8 cellular contexts compared by ENCODE assay signal in genomic region chr15:45377630-45378148, GRCh38. TPM values are rescaled to one million over a fixed set of nuclear protein-coding genes. Genes with fewer than 3 reads are reported as not detected.
DNase-seq lines count a peak whose midpoint lies in the region; ATAC-seq lines count a peak whose summit lies in the region.

No MANE protein-coding gene starts in this region.

- peaks cover 53% of the 10 kb centered on the region for H3K27me3 Mint-ChIP-seq in activated CD4-positive, alpha-beta T cell treated with anti-CD3 and anti-CD28 coated beads, Interleukin-2, amount 10 ng/mL, durations not matched to agents 7 days and 5 days
- H3K27me3 Mint-ChIP-seq in activated T-helper 2 cell treated with anti-CD3 and anti-CD28 coated beads, Interferon-gamma antibody, Interleukin-2, Interleukin-4, amounts not matched to agents 10 μg/mL and 5 μg/mL and 100 μg/mL, durations not matched to agents 14 hours and 24 hours and 36 hours (ENCODE audit: low read depth): peaks cover 73% of the 10 kb centered on the region

- peaks cover 14% of the 10 kb centered on the region for H3K4me1 Mint-ChIP-seq in activated CD4-positive, alpha-beta T cell treated with anti-CD3 and anti-CD28 coated beads, Interleukin-2, amount 10 ng/mL, durations not matched to agents 7 days and 5 days
- peaks cover 8% of the 10 kb centered on the region for H3K4me1 Mint-ChIP-seq in activated T-helper 2 cell treated with anti-CD3 and anti-CD28 coated beads, Interferon-gamma antibody, Interleukin-2, Interleukin-4, amounts not matched to agents 10 μg/mL and 5 μg/mL and 100 μg/mL, durations not matched to agents 14 hours and 24 hours and 36 hours (ENCODE audit: low read depth)

- H3K36me3 Mint-ChIP-seq in activated CD4-positive, alpha-beta T cell treated with anti-CD3 and anti-CD28 coated beads, Interleukin-2, amount 10 ng/mL, durations not matched to agents 7 days and 5 days (ENCODE audit: low read depth): no peaks in the 10 kb centered on the region
- H3K36me3 Mint-ChIP-seq in activated T-helper 2 cell treated with anti-CD3 and anti-CD28 coated beads, Interferon-gamma antibody, Interleukin-2, Interleukin-4, amounts not matched to agents 10 μg/mL and 5 μg/mL and 100 μg/mL, durations not matched to agents 14 hours and 24 hours and 36 hours (ENCODE audit: low read depth): no peaks in the 10 kb centered on the region

- peak overlapping the region; percentile 58 for H3K4me3 ChIP-seq in right cardiac atrium (ENCODE audit: low read length)

- no peaks in the 10 kb centered on the region for H3K9me3 Mint-ChIP-seq in activated CD4-positive, alpha-beta T cell treated with anti-CD3 and anti-CD28 coated beads, Interleukin-2, amount 10 ng/mL, durations not matched to agents 7 days and 5 days
- no peaks in the 10 kb centered on the region for H3K9me3 Mint-ChIP-seq in activated T-helper 2 cell treated with anti-CD3 and anti-CD28 coated beads, Interferon-gamma antibody, Interleukin-2, Interleukin-4, amounts not matched to agents 10 μg/mL and 5 μg/mL and 100 μg/mL, durations not matched to agents 14 hours and 24 hours and 36 hours

- H3K27ac Mint-ChIP-seq in activated CD4-positive, alpha-beta T cell treated with anti-CD3 and anti-CD28 coated beads, Interleukin-2, amount 10 ng/mL, durations not matched to agents 7 days and 5 days: no peak overlapping the region
- no peak overlapping the region for H3K27ac Mint-ChIP-seq in activated T-helper 2 cell treated with anti-CD3 and anti-CD28 coated beads, Interferon-gamma antibody, Interleukin-2, Interleukin-4, amounts not matched to agents 10 μg/mL and 5 μg/mL and 100 μg/mL, durations not matched to agents 14 hours and 24 hours and 36 hours

- no peak for DNase-seq in activated CD4-positive, alpha-beta T cell treated with anti-CD3 and anti-CD28 coated beads, Interleukin-2, amount 10 ng/mL, durations not matched to agents 7 days and 5 days
- no peak for DNase-seq in activated CD4-positive, alpha-beta T cell treated with anti-CD3 and anti-CD28 coated beads for 1 hour
- DNase-seq in activated T-helper 2 cell treated with anti-CD3 and anti-CD28 coated beads, Interferon-gamma antibody, Interleukin-2, Interleukin-4, amounts not matched to agents 10 μg/mL and 5 μg/mL and 100 μg/mL, durations not matched to agents 14 hours and 24 hours and 36 hours (ENCODE audit: low spot score): no peak
- DNase-seq in right cardiac atrium: peak; percentile 55 to 82 (median 78)
- DNase-seq in sciatic nerve (ENCODE audit: low spot score): peak; percentile 68
- DNase-seq in NOMO-1 treated with DMSO at 0.1 percent for 48 hours (lab: John Stamatoyannopoulos, UW; ENCODE audit: unreplicated experiment): no peak
- no peak for DNase-seq in AG08395 (ENCODE audit: low spot score)

- WGBS in right cardiac atrium: under 1% methylated on average over 32 of the region's 32 CpGs

- peaks cover 2% of the 10 kb centered on the region for H3K4me1 ChIP-seq in right cardiac atrium (ENCODE audit: control insufficient read depth, insufficient read depth, low read length)

- CTCF ChIA-PET in activated CD4-positive, alpha-beta T cell treated with anti-CD3 and anti-CD28 coated beads, Interleukin-2, amount 10 ng/mL, durations not matched to agents 7 days and 5 days (lab: Charles Lee): no interaction called here

- POLR2A ChIA-PET in activated CD4-positive, alpha-beta T cell treated with anti-CD3 and anti-CD28 coated beads, Interleukin-2, amount 10 ng/mL, durations not matched to agents 7 days and 5 days (lab: Charles Lee): interaction anchor here (0.5 kb wide), 1 partner anchor 213 kb away, joined by 3 read pairs; no protein-coding TSS in a partner anchor

- peak overlapping the region; percentile 70 for H3K4me3 Mint-ChIP-seq in activated CD4-positive, alpha-beta T cell treated with anti-CD3 and anti-CD28 coated beads, Interleukin-2, amount 10 ng/mL, durations not matched to agents 7 days and 5 days
- peak overlapping the region; percentile 68 for H3K4me3 Mint-ChIP-seq in activated T-helper 2 cell treated with anti-CD3 and anti-CD28 coated beads, Interferon-gamma antibody, Interleukin-2, Interleukin-4, amounts not matched to agents 10 μg/mL and 5 μg/mL and 100 μg/mL, durations not matched to agents 14 hours and 24 hours and 36 hours (ENCODE audit: low read depth)

- ATAC-seq in HG03175 (IDR thresholded peaks at IDR 0.05; ENCODE audit: unreplicated experiment): peak; percentile 34
- peak; percentile 24 to 65 for ATAC-seq in right cardiac atrium
- peak; percentile 66 for ATAC-seq in sciatic nerve

- H3K9me3 ChIP-seq in right cardiac atrium (ENCODE audit: control insufficient read depth, low read length): no peaks in the 10 kb centered on the region

- no peaks in the 10 kb centered on the region for H3K27me3 ChIP-seq in right cardiac atrium (ENCODE audit: control insufficient read depth, insufficient read depth)

- intact Hi-C loops in activated T-helper 2 cell treated with anti-CD3 and anti-CD28 coated beads, Interferon-gamma antibody, Interleukin-2, Interleukin-4, amounts not matched to agents 10 μg/mL and 5 μg/mL and 100 μg/mL, durations not matched to agents 14 hours and 24 hours and 36 hours (cut with micrococcal nuclease): no loop called here
- intact Hi-C loops in right cardiac atrium (cut with DNase I): loop anchor here in 1 of 4 donors (10.0 kb wide), 1 partner anchor 173 kb away; no protein-coding TSS in a partner anchor
- intact Hi-C loops in sciatic nerve (cut with DNase I): no loop called here

- H3K27ac ChIP-seq in right cardiac atrium (ENCODE audit: low read length): peak overlapping the region; percentile 69

RNA-seq across cellular contexts. Expression of gene GATM, which starts 0.7 kb away (rescaled TPM):
- total RNA-seq in activated CD4-positive, alpha-beta T cell treated with anti-CD3 and anti-CD28 coated beads, Interleukin-2, amount 10 ng/mL, durations not matched to agents 7 days and 5 days: 1 to 10 TPM; 1.6 to 2.0 TPM
- total RNA-seq in activated T-helper 2 cell treated with anti-CD3 and anti-CD28 coated beads, Interferon-gamma antibody, Interleukin-2, Interleukin-4, amounts not matched to agents 10 μg/mL and 5 μg/mL and 100 μg/mL, durations not matched to agents 14 hours and 24 hours and 36 hours: 2.3 and 3.2 TPM in 2 replicates
- total RNA-seq in right cardiac atrium (10 to 100 TPM; 22.2 to 33.8 (median 31.2) TPM), sciatic nerve (288 TPM)
- polyA plus RNA-seq in right cardiac atrium: 12.9 TPM

Comparison
In these comparisons a context has a peak if more than half of its experiments do, and no peak if none do; other contexts are left out.
1. DNase-seq: peak in right cardiac atrium (3 of 3) and sciatic nerve (single experiment); none in activated CD4-positive, alpha-beta T cell treated with anti-CD3 and anti-CD28 coated beads, Interleukin-2, amount 10 ng/mL, durations not matched to agents 7 days and 5 days (single experiment), activated CD4-positive, alpha-beta T cell treated with anti-CD3 and anti-CD28 coated beads for 1 hour (single experiment), activated T-helper 2 cell treated with anti-CD3 and anti-CD28 coated beads, Interferon-gamma antibody, Interleukin-2, Interleukin-4, amounts not matched to agents 10 μg/mL and 5 μg/mL and 100 μg/mL, durations not matched to agents 14 hours and 24 hours and 36 hours (single experiment), NOMO-1 treated with DMSO at 0.1 percent for 48 hours (single experiment) and AG08395 (single experiment).
2. Peak in every context shown above with its lines, with median percentiles within 50 percentile points of each other: ATAC-seq.